18 cellular contexts compared by ENCODE assay signal in genomic region chr2:217332866-217333265, GRCh38.
"Had no signal": no experiment of that assay in that cellular context is flagged by ENCODE, and none has a peak within 500 bp of the region (broad histone marks: within the 10 kb centered on the region; RNA-seq: fewer than 3 reads in every experiment).

No MANE protein-coding gene starts in this region.

- H3K9me3 ChIP-seq: ascending aorta, left lung, ovary, tibial nerve had no signal

- H3K27me3 ChIP-seq: ascending aorta, left lung, ovary, tibial nerve had no signal

- H3K4me1 Mint-ChIP-seq: stimulated activated naive B cell treated with anti-CD40 and anti-IgM and Interleukin-4, amounts not matched to agents 10 μg/mL and 1 μg/mL and 100 μg/mL, for 72 hours; T-cell had no signal

- H3K9me3 Mint-ChIP-seq: activated naive CD4-positive, alpha-beta T cell treated with anti-CD3 and anti-CD28 coated beads for 36 hours; activated T-helper 2 cell treated with anti-CD3 and anti-CD28 coated beads, Interferon-gamma antibody, Interleukin-2, Interleukin-4, amounts not matched to agents 10 μg/mL and 5 μg/mL and 100 μg/mL, durations not matched to agents 14 hours and 24 hours and 36 hours; dendritic cell treated with granulocyte-macrophage colony-stimulating factor and Interleukin-4, amounts not matched to agents 40 ng/mL and 50 ng/mL, for 4 days; stimulated activated naive B cell treated with anti-CD40 and anti-IgM and Interleukin-4, amounts not matched to agents 10 μg/mL and 1 μg/mL and 100 μg/mL, for 72 hours had no signal

- H3K27ac Mint-ChIP-seq: activated naive CD4-positive, alpha-beta T cell treated with anti-CD3 and anti-CD28 coated beads for 36 hours; activated T-helper 2 cell treated with anti-CD3 and anti-CD28 coated beads, Interferon-gamma antibody, Interleukin-2, Interleukin-4, amounts not matched to agents 10 μg/mL and 5 μg/mL and 100 μg/mL, durations not matched to agents 14 hours and 24 hours and 36 hours; dendritic cell treated with granulocyte-macrophage colony-stimulating factor and Interleukin-4, amounts not matched to agents 40 ng/mL and 50 ng/mL, for 4 days; stimulated activated naive B cell treated with anti-CD40 and anti-IgM and Interleukin-4, amounts not matched to agents 10 μg/mL and 1 μg/mL and 100 μg/mL, for 72 hours; T-cell had no signal

- H3K4me3 ChIP-seq: ascending aorta, left lung, ovary, tibial nerve had no signal

- H3K27me3 Mint-ChIP-seq: T-cell had no signal

- H3K36me3 Mint-ChIP-seq: stimulated activated naive B cell treated with anti-CD40 and anti-IgM and Interleukin-4, amounts not matched to agents 10 μg/mL and 1 μg/mL and 100 μg/mL, for 72 hours; T-cell had no signal

- FAIRE-seq: bronchial epithelial cell, keratinocyte had no signal

- ATAC-seq: left lung; stimulated activated naive B cell treated with anti-CD40 and anti-IgM and Interleukin-4, amounts not matched to agents 10 μg/mL and 1 μg/mL and 100 μg/mL, for 72 hours; T-cell had no signal

- H3K27ac ChIP-seq: left lung, ovary, tibial nerve had no signal

- DNase-seq: activated CD4-positive, alpha-beta T cell treated with anti-CD3 and anti-CD28 coated beads, Interleukin-2, amount 50 U/mL, for 4 hours; activated CD4-positive, CD25-positive, alpha-beta regulatory T cell treated with anti-CD3 and anti-CD28 coated beads, Interleukin-2, amount 50 U/mL, for 72 hours; activated naive CD4-positive, alpha-beta T cell treated with anti-CD3 and anti-CD28 coated beads for 36 hours; activated T-cell treated with anti-CD3 and anti-CD28 coated beads, Interleukin-2, amount 50 U/mL, for 1 hour; erythroblast; left lung; ovary; stimulated activated CD4-positive, alpha-beta T cell treated with anti-CD3 and anti-CD28 coated beads, Interleukin-15, amount 100 ng/mL, for 24 hours; stimulated activated CD4-positive, alpha-beta T cell treated with anti-CD3 and anti-CD28 coated beads, Interleukin-4, amount 100 ng/mL, for 1 hour; stimulated activated naive B cell treated with anti-CD40 and anti-IgM and Interleukin-4, amounts not matched to agents 10 μg/mL and 1 μg/mL and 100 μg/mL, for 72 hours; T-cell; T-helper 9 cell had no signal

- H3K4me3 Mint-ChIP-seq: activated naive CD4-positive, alpha-beta T cell treated with anti-CD3 and anti-CD28 coated beads for 36 hours; dendritic cell treated with granulocyte-macrophage colony-stimulating factor and Interleukin-4, amounts not matched to agents 40 ng/mL and 50 ng/mL, for 4 days; stimulated activated naive B cell treated with anti-CD40 and anti-IgM and Interleukin-4, amounts not matched to agents 10 μg/mL and 1 μg/mL and 100 μg/mL, for 72 hours; T-cell had no signal

- H3K36me3 ChIP-seq: ascending aorta, left lung, ovary, tibial nerve had no signal
